Comparison of ENCODE assay signal across 16 cellular contexts in genomic region chr10:97169911-97170693, GRCh38. TPM values are rescaled to one million over a fixed set of nuclear protein-coding genes. Genes with fewer than 3 reads are reported as not detected.
A peak's percentile ranks its signal among the peaks of the same experiment; 100 is the strongest.
DNase-seq lines count a peak whose midpoint lies in the region; ATAC-seq and TF ChIP-seq lines count a peak whose summit lies in the region.
"Had no signal": no experiment of that assay in that cellular context is flagged by ENCODE, and none has a peak within 500 bp of the region (broad histone marks: within the 10 kb centered on the region; RNA-seq: fewer than 3 reads in every experiment).

No MANE protein-coding gene starts in this region.

- H3K4me3 ChIP-seq in stomach = no peak overlapping the region
- H3K4me3 ChIP-seq: cardiac muscle cell, SK-N-MC had no signal

- DNase-seq in NCI-H2196 (lab: John Stamatoyannopoulos, UW; ENCODE audit: unreplicated experiment) (peak; percentile 15), NCI-H2196 treated with DMSO at 0.1 percent for 48 hours (lab: John Stamatoyannopoulos, UW; ENCODE audit: unreplicated experiment) (no peak), NCI-H69 (lab: John Stamatoyannopoulos, UW) (peak; percentile 87), foreskin keratinocyte (no peak), stomach (peak; percentile 82), T1000 (lab: John Stamatoyannopoulos, UW) (no peak), osteocyte (ENCODE audit: extremely low spot score, unreplicated experiment) (no peak)
- DNase-seq: activated CD4-positive, alpha-beta T cell treated with anti-CD3 and anti-CD28 coated beads for 48 hours; activated effector memory CD4-positive, alpha-beta T cell treated with Interleukin-2 at 50 U/mL for 16 hours; naive B cell; NCI-H524 treated with DMSO at 0.1 percent for 48 hours had no signal

- H3K9me3 ChIP-seq in stomach = no peaks in the 10 kb centered on the region

- intact Hi-C loops in stomach (cut with DNase I; ENCODE audit: low total_unique reads) = no loop called here

- H3K4me1 ChIP-seq in foreskin keratinocyte (no peaks in the 10 kb centered on the region), stomach (peaks cover 0 to 7% (median 0%) of the 10 kb centered on the region in 4 donors)

- H3K27me3 Mint-ChIP-seq in osteocyte (ENCODE audit: unreplicated experiment) = peaks cover 28% of the 10 kb centered on the region

- H3K27me3 ChIP-seq in foreskin keratinocyte (peaks cover 25% of the 10 kb centered on the region), stomach (peaks cover 0 to 19% (median 0%) of the 10 kb centered on the region in 3 donors)
- H3K27me3 ChIP-seq: cardiac muscle cell had no signal

- 60 to 69% (median 62%) methylated on average over 14 of the region's 14 CpGs for WGBS in stomach, 5 donors

- no peak for TF ChIP-seq EP300 in stomach (IDR thresholded peaks at IDR 0.05)

- H3K27ac ChIP-seq in foreskin keratinocyte (no peak overlapping the region), stomach (no peak overlapping the region)
- H3K27ac ChIP-seq: cardiac muscle cell, epithelial cell of prostate, SK-N-MC had no signal

- H3K36me3 ChIP-seq in stomach = no peaks in the 10 kb centered on the region
- H3K36me3 ChIP-seq: cardiac muscle cell had no signal

- no peak for TF ChIP-seq CTCF in foreskin keratinocyte (conservative IDR thresholded peaks at IDR 0.05)
- TF ChIP-seq CTCF in stomach (IDR thresholded peaks at IDR 0.05) = no peak
- no peak for TF ChIP-seq CTCF in osteocyte (IDR thresholded peaks at IDR 0.05)

- no peak for TF ChIP-seq POLR2A in stomach (IDR thresholded peaks at IDR 0.05)

- H3K27ac Mint-ChIP-seq in osteocyte (ENCODE audit: unreplicated experiment) = no peak overlapping the region
- H3K27ac Mint-ChIP-seq: type B pancreatic cell had no signal

- H3K36me3 Mint-ChIP-seq in osteocyte (ENCODE audit: unreplicated experiment) = no peaks in the 10 kb centered on the region
- H3K36me3 Mint-ChIP-seq: naive B cell, type B pancreatic cell had no signal

- peak; percentile 31 for ATAC-seq in foreskin keratinocyte
- ATAC-seq in HG02981 (IDR thresholded peaks at IDR 0.05; ENCODE audit: unreplicated experiment) = no peak

- no peaks in the 10 kb centered on the region for H3K9me3 Mint-ChIP-seq in osteocyte (ENCODE audit: unreplicated experiment)
- H3K9me3 Mint-ChIP-seq: naive B cell, type B pancreatic cell had no signal

- H3K4me3 Mint-ChIP-seq in osteocyte (ENCODE audit: unreplicated experiment) = no peak overlapping the region
- H3K4me3 Mint-ChIP-seq: naive B cell, type B pancreatic cell had no signal

- no peaks in the 10 kb centered on the region for H3K4me1 Mint-ChIP-seq in osteocyte (ENCODE audit: unreplicated experiment)

RNA-seq across cellular contexts. Expression of gene SLIT1, which starts 15.7 kb away (rescaled TPM):
- total RNA-seq in foreskin keratinocyte (not detected in 2 replicates), stomach (1 to 10 TPM in 3 of 5 donors, under 1 TPM in 2; under 0.01 to 6.1 (median 1.0) TPM), osteocyte (0.16 TPM in 1 of 2 replicates, not detected in the other)
- polyA plus RNA-seq in foreskin keratinocyte (0.02 TPM in 1 of 2 replicates, not detected in the other), stomach (under 1 TPM; under 0.01 to 0.15 (median 0.15) TPM)

Comparison
In these comparisons a context has a peak if more than half of its experiments do, and no peak if none do; other contexts are left out.
1. DNase-seq: peak in NCI-H2196 (single experiment), NCI-H69 (single experiment) and stomach (single experiment); none in NCI-H2196 treated with DMSO at 0.1 percent for 48 hours (single experiment), foreskin keratinocyte (0 of 2), T1000 (single experiment) and osteocyte (single experiment).